Comparison of ENCODE assay signal across 28 cellular contexts in genomic region chr7:155011081-155011480, GRCh38. TPM values are rescaled to one million over a fixed set of nuclear protein-coding genes. Genes with fewer than 3 reads are reported as not detected.
"Had no signal": no experiment of that assay in that cellular context is flagged by ENCODE, and none has a peak within 500 bp of the region (broad histone marks: within the 10 kb centered on the region; RNA-seq: fewer than 3 reads in every experiment).

No MANE protein-coding gene starts in this region.

- ATAC-seq: heart left ventricle; left lobe of liver; lower lobe of right lung; natural killer cell treated with Interleukin-12 subunit alpha and Interleukin-12 subunit beta and Interleukin-15 and Interleukin-18, amount 100 ng/mL, for 72 hours; right lobe of liver; stimulated activated memory B cell treated with anti-CD40 and anti-IgM and Interleukin-4, amounts not matched to agents 10 μg/mL and 1 μg/mL and 100 μg/mL, for 72 hours; upper lobe of right lung had no signal

- H3K4me2 ChIP-seq: neural progenitor cell had no signal

- H3K4me3 ChIP-seq: colonic mucosa, heart left ventricle, lower lobe of right lung, neural progenitor cell, ovary, right lobe of liver, spleen, tibial artery, upper lobe of right lung had no signal

- H3K9ac ChIP-seq: neural progenitor cell had no signal

- H2AFZ ChIP-seq: neural progenitor cell had no signal

- H3K27me3 ChIP-seq: colonic mucosa, heart left ventricle, neural progenitor cell, ovary, right lobe of liver, tibial artery, upper lobe of right lung had no signal

- DNase-seq: colonic mucosa; dermis blood vessel endothelial cell; effector CD4-positive, alpha-beta T cell; endodermal cell; foreskin melanocyte; heart left ventricle; hippocampal formation; lower lobe of right lung; mesenchymal stem cell; midbrain; nucleus accumbens; ovary; right lobe of liver; spleen; stimulated activated CD4-positive, alpha-beta T cell treated with anti-CD3 and anti-CD28 coated beads, Interleukin-15, amount 100 ng/mL, for 24 hours; stimulated activated CD4-positive, alpha-beta T cell treated with anti-CD3 and anti-CD28 coated beads, Interleukin-1b, Interleukin-23, amount 100 ng/mL, for 48 hours; stimulated activated CD4-positive, alpha-beta T cell treated with anti-CD3 and anti-CD28 coated beads, Interleukin-4, amount 100 ng/mL, for 24 hours; tibial artery; upper lobe of right lung had no signal

- H3K36me3 ChIP-seq: colonic mucosa, neural progenitor cell, ovary, right lobe of liver, tibial artery, upper lobe of right lung had no signal

- H3K4me1 ChIP-seq: colonic mucosa, heart left ventricle, lower lobe of right lung, neural progenitor cell, right lobe of liver, spleen, tibial artery, upper lobe of right lung had no signal

- H3K9me3 ChIP-seq: colonic mucosa, heart left ventricle, lower lobe of right lung, ovary, right lobe of liver, spleen, tibial artery, upper lobe of right lung had no signal

- H3K27ac ChIP-seq: colonic mucosa, heart left ventricle, lower lobe of right lung, neural progenitor cell, ovary, right lobe of liver, spleen, tibial artery, upper lobe of right lung had no signal

RNA-seq across cellular contexts. Expression of gene HTR5A, which starts 59.0 kb away (rescaled TPM):
- total RNA-seq: colonic mucosa; dermis blood vessel endothelial cell; endothelial cell of umbilical vein; heart left ventricle; kidney epithelial cell; left lobe of liver; lower lobe of right lung; natural killer cell treated with Interleukin-12 subunit alpha and Interleukin-12 subunit beta and Interleukin-15 and Interleukin-18, amount 100 ng/mL, for 72 hours; ovary; progenitor cell of endocrine pancreas; right lobe of liver; skeletal muscle tissue; spleen; upper lobe of right lung had no signal
- polyA plus RNA-seq: endothelial cell of umbilical vein, esophagus, heart left ventricle, ovary, spleen had no signal
